ENCODE assay signal across 33 cellular contexts in the genomic region with DNA sequence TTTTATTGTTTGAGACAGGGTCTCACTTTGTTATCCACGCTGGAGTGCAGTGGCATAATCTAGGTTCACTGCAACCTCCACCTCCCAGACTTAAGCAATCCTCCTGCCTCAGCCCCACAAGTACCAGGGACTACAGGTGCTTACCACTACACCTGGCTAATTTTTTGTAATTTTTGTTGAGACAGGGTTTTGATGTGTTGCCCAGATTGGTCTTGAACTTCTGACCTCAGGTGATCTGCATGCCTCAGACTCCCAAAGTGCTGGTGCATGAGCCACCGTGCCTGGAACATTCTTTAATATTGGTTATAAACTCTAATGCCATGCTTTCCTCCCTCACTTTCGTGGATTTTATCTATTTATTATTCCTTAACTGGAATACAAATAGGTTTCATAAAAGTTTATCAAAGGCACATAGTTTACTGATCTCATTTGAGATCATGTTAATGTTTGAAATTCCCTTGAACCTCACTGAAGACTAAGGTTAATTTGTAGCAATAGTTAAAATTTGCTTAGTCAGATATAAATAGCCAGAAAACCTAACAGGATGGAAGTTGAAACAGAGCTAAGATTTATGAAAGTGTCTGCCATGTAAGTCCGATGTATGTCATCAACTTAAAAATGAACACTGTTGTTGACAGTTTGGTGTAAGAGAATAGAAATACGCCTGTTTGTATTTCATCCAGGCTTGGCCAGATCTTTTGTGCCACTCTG. TPM values are rescaled to one million over a fixed set of nuclear protein-coding genes. Genes with fewer than 3 reads are reported as not detected.
A peak's percentile ranks its signal among the peaks of the same experiment; 100 is the strongest.
DNase-seq lines count a peak whose midpoint lies in the region; ATAC-seq, FAIRE-seq and TF ChIP-seq lines count a peak whose summit lies in the region.
"Had no signal": no experiment of that assay in that cellular context is flagged by ENCODE, and none has a peak within 500 bp of the region (broad histone marks: within the 10 kb centered on the region; RNA-seq: fewer than 3 reads in every experiment).

No MANE protein-coding gene starts in this region.

- no peak overlapping the region for H2AFZ ChIP-seq in endothelial cell of umbilical vein (ENCODE audit: low read depth, low read length)

- H3K9me3 Mint-ChIP-seq in neural crest cell = no peaks in the 10 kb centered on the region
- H3K9me3 Mint-ChIP-seq in activated naive CD4-positive, alpha-beta T cell treated with anti-CD3 and anti-CD28 coated beads for 36 hours = no peaks in the 10 kb centered on the region
- H3K9me3 Mint-ChIP-seq: activated B cell treated with CpG ODN at 0.5 μM for 24 hours; activated naive CD4-positive, alpha-beta T cell treated with anti-CD3 and anti-CD28 coated beads, Interleukin-2, amount 10 ng/mL, durations not matched to agents 7 days and 5 days; naive B cell had no signal

- H3K4me1 Mint-ChIP-seq in neural crest cell = no peaks in the 10 kb centered on the region
- H3K4me1 Mint-ChIP-seq in activated naive CD4-positive, alpha-beta T cell treated with anti-CD3 and anti-CD28 coated beads for 36 hours (ENCODE audit: low read depth) = peaks cover 6% of the 10 kb centered on the region

- H3K27ac ChIP-seq in RWPE2 (ENCODE audit: poor library complexity, severe bottlenecking) = peak overlapping the region; percentile 51
- H3K27ac ChIP-seq in endothelial cell of umbilical vein (ENCODE audit: insufficient read depth, low read depth, low read length) = peak overlapping the region; percentile 93
- H3K27ac ChIP-seq: BLaER1, breast epithelium, psoas muscle, sigmoid colon, SJCRH30, tibial nerve had no signal

- dilution Hi-C loops in endothelial cell of umbilical vein (cut with MboI; ENCODE audit: extremely low pct_ligation_motif_present, low sequenced_read_pairs) = no loop called here

- CTCF ChIA-PET in endothelial cell of umbilical vein (lab: Charles Lee) = interaction anchor here (1.2 to 3.1 kb wide), 2 partner anchors 19 to 21 kb away, joined by 3 to 10 read pairs; no protein-coding TSS in a partner anchor
- CTCF ChIA-PET in activated naive CD4-positive, alpha-beta T cell treated with anti-CD3 and anti-CD28 coated beads for 36 hours (lab: Charles Lee) = interaction anchor here (0.6 kb wide), 1 partner anchor 451 kb away, joined by 5 read pairs; no protein-coding TSS in a partner anchor

- TF ChIP-seq CTCF in RWPE2 (IDR thresholded peaks at IDR 0.05; ENCODE audit: poor library complexity, severe bottlenecking) (no peak), endothelial cell of umbilical vein (IDR thresholded peaks at IDR 0.05; ENCODE audit: extremely low read depth in 1 of 2, insufficient read depth in 1 of 2, low read depth in 1 of 2, low read length in 2 of 2) (no peak), neural crest cell (conservative IDR thresholded peaks at IDR 0.05) (no peak)

- H3K4me3 Mint-ChIP-seq in neural crest cell = no peak overlapping the region
- no peak overlapping the region for H3K4me3 Mint-ChIP-seq in activated naive CD4-positive, alpha-beta T cell treated with anti-CD3 and anti-CD28 coated beads for 36 hours
- H3K4me3 Mint-ChIP-seq: activated B cell treated with CpG ODN at 0.5 μM for 24 hours; activated naive CD4-positive, alpha-beta T cell treated with anti-CD3 and anti-CD28 coated beads, Interleukin-2, amount 10 ng/mL, durations not matched to agents 7 days and 5 days had no signal

- ATAC-seq in RWPE2 (ENCODE audit: low read depth) = no peak
- ATAC-seq: left ventricle myocardium superior, psoas muscle had no signal

- DNase-seq in GM12892 (ENCODE audit: insufficient read length) (no peak), RWPE2 (ENCODE audit: low spot score) (no peak), endothelial cell of umbilical vein (ENCODE audit: low read depth, low spot score) (no peak), neural crest cell (ENCODE audit: low read depth, low spot score) (no peak), NOMO-1 treated with dmso at 0.1 percent for 144 hours (lab: John Stamatoyannopoulos, UW; ENCODE audit: unreplicated experiment) (no peak), UCSD-AML1 (lab: John Stamatoyannopoulos, UW; ENCODE audit: unreplicated experiment) (no peak)
- DNase-seq in activated naive CD4-positive, alpha-beta T cell treated with anti-CD3 and anti-CD28 coated beads for 36 hours = no peak
- DNase-seq: activated B cell treated with CpG ODN at 0.5 μM for 24 hours; activated naive CD4-positive, alpha-beta T cell treated with anti-CD3 and anti-CD28 coated beads, Interleukin-2, amount 10 ng/mL, durations not matched to agents 7 days and 5 days; anterior cingulate cortex; DMS153; effector CD8-positive, alpha-beta T cell; Kasumi-1; left ventricle myocardium superior; midbrain; naive B cell; NCI-H1417; NCI-H2081; NCI-H2227 treated with DMSO at 0.1 percent for 48 hours; NCI-H69; occipital lobe; psoas muscle; sigmoid colon; SJCRH30; stimulated activated CD4-positive, alpha-beta T cell treated with anti-CD3 and anti-CD28 coated beads, Interleukin-12 subunit alpha, Interleukin-12 subunit beta, amount 100 ng/mL, for 4 hours; stimulated activated CD4-positive, alpha-beta T cell treated with anti-CD3 and anti-CD28 coated beads, Interleukin-2, amount 100 ng/mL, for 48 hours; T1000 had no signal

- no peaks in the 10 kb centered on the region for H4K20me1 ChIP-seq in endothelial cell of umbilical vein (replicated peaks; ENCODE audit: control insufficient read depth, extremely low read depth, insufficient read depth, low read length)

- H3K9me1 ChIP-seq in endothelial cell of umbilical vein (replicated peaks; ENCODE audit: control insufficient read depth, extremely low read depth, insufficient read depth, low read length) = no peaks in the 10 kb centered on the region

- H3K79me2 ChIP-seq in endothelial cell of umbilical vein (ENCODE audit: control insufficient read depth, insufficient read depth, low read length) = peaks cover 47% of the 10 kb centered on the region

- POLR2A ChIA-PET in endothelial cell of umbilical vein (lab: Charles Lee) = interaction anchor here (0.6 kb wide), 1 partner anchor 24 kb away, joined by 3 read pairs; no protein-coding TSS in a partner anchor

- TF ChIP-seq POLR2A in GM12892 (IDR thresholded peaks at IDR 0.05; ENCODE audit: low read depth, low read length) (no peak), endothelial cell of umbilical vein (IDR thresholded peaks at IDR 0.05; ENCODE audit: low read depth, low read length) (no peak)

- H3K27me3 ChIP-seq in RWPE2 (ENCODE audit: insufficient read depth, poor library complexity, severe bottlenecking) = no peaks in the 10 kb centered on the region
- no peaks in the 10 kb centered on the region for H3K27me3 ChIP-seq in endothelial cell of umbilical vein (ENCODE audit: control insufficient read depth in 2 of 2, insufficient read depth in 2 of 2, low read length in 2 of 2)
- H3K27me3 ChIP-seq: BLaER1, breast epithelium, sigmoid colon, SJCRH30, tibial nerve had no signal

- H3K4me3 ChIP-seq in RWPE2 (ENCODE audit: severe bottlenecking) (no peak overlapping the region), endothelial cell of umbilical vein (replicated peaks in 1 of 3; ENCODE audit: insufficient read depth in 1 of 3, low read depth in 1 of 3, low read length in 3 of 3) (no peak overlapping the region)
- H3K4me3 ChIP-seq: BLaER1, breast epithelium, HAP-1, psoas muscle, sigmoid colon, SJCRH30, tibial nerve had no signal

- H3K27ac Mint-ChIP-seq in neural crest cell (ENCODE audit: unreplicated experiment) = peak overlapping the region; percentile 12
- H3K27ac Mint-ChIP-seq in activated naive CD4-positive, alpha-beta T cell treated with anti-CD3 and anti-CD28 coated beads for 36 hours = no peak overlapping the region
- H3K27ac Mint-ChIP-seq: activated B cell treated with CpG ODN at 0.5 μM for 24 hours; activated naive CD4-positive, alpha-beta T cell treated with anti-CD3 and anti-CD28 coated beads, Interleukin-2, amount 10 ng/mL, durations not matched to agents 7 days and 5 days had no signal

- no peaks in the 10 kb centered on the region for H3K9me3 ChIP-seq in RWPE2 (ENCODE audit: severe bottlenecking)
- H3K9me3 ChIP-seq in endothelial cell of umbilical vein (replicated peaks; ENCODE audit: control insufficient read depth, insufficient read depth, low read length) = no peaks in the 10 kb centered on the region
- H3K9me3 ChIP-seq: BLaER1, breast epithelium, HAP-1, psoas muscle, sigmoid colon, SJCRH30, tibial nerve had no signal

- no peaks in the 10 kb centered on the region for H3K27me3 Mint-ChIP-seq in neural crest cell (ENCODE audit: low read depth)
- no peaks in the 10 kb centered on the region for H3K27me3 Mint-ChIP-seq in activated naive CD4-positive, alpha-beta T cell treated with anti-CD3 and anti-CD28 coated beads for 36 hours (ENCODE audit: low read depth)
- H3K27me3 Mint-ChIP-seq: activated B cell treated with CpG ODN at 0.5 μM for 24 hours; activated naive CD4-positive, alpha-beta T cell treated with anti-CD3 and anti-CD28 coated beads, Interleukin-2, amount 10 ng/mL, durations not matched to agents 7 days and 5 days; naive B cell had no signal

- intact Hi-C loops in endothelial cell of umbilical vein (cut with micrococcal nuclease) = no loop called here
- intact Hi-C loops in activated naive CD4-positive, alpha-beta T cell treated with anti-CD3 and anti-CD28 coated beads for 36 hours (cut with micrococcal nuclease) = no loop called here

- no peaks in the 10 kb centered on the region for H3K36me3 Mint-ChIP-seq in neural crest cell (ENCODE audit: low read depth)
- peaks cover 2% of the 10 kb centered on the region for H3K36me3 Mint-ChIP-seq in activated naive CD4-positive, alpha-beta T cell treated with anti-CD3 and anti-CD28 coated beads for 36 hours (ENCODE audit: low read depth)

- H3K4me1 ChIP-seq in RWPE2 (ENCODE audit: insufficient read depth, poor library complexity, severe bottlenecking) = peaks cover 12% of the 10 kb centered on the region
- peaks cover 14% of the 10 kb centered on the region for H3K4me1 ChIP-seq in endothelial cell of umbilical vein (ENCODE audit: control insufficient read depth, extremely low read depth, insufficient read depth, low read length)
- H3K4me1 ChIP-seq: BLaER1, breast epithelium, sigmoid colon, SJCRH30 had no signal

- no TSS peak for BruUV-seq in endothelial cell of umbilical vein (replicated peaks; lab: Mats Ljungman, UMichigan)

- no peak overlapping the region for H3K9ac ChIP-seq in endothelial cell of umbilical vein (replicated peaks; ENCODE audit: extremely low read depth, insufficient read depth, low read length)
- H3K9ac ChIP-seq: BLaER1 had no signal

- H3K36me3 ChIP-seq in RWPE2 (ENCODE audit: low read depth) = peaks cover 45% of the 10 kb centered on the region
- H3K36me3 ChIP-seq in endothelial cell of umbilical vein (ENCODE audit: control insufficient read depth in 2 of 2, extremely low read depth in 1 of 2, insufficient read depth in 2 of 2, low read length in 2 of 2) = peaks cover 4 to 7% of the 10 kb centered on the region in 2 experiments
- H3K36me3 ChIP-seq: breast epithelium had no signal

- H3K4me2 ChIP-seq in endothelial cell of umbilical vein (ENCODE audit: insufficient read depth, low read length) = peak overlapping the region; percentile 94
- H3K4me2 ChIP-seq: BLaER1 had no signal

- peak; percentile 5 for FAIRE-seq in GM12892 (lab: Jason Lieb, UNC)
- FAIRE-seq in endothelial cell of umbilical vein (lab: Jason Lieb, UNC) = no peak
- FAIRE-seq: colon, islet of Langerhans had no signal

RNA-seq across cellular contexts. Expression of a gene that starts 27.6 kb away (rescaled TPM):
- polyA plus RNA-seq in GM12892 (2012; ENCODE audit: missing spikeins) = 44.7 TPM
- total RNA-seq in endothelial cell of umbilical vein = 69.9 and 79.5 TPM in 2 replicates
- polyA plus RNA-seq in endothelial cell of umbilical vein = 72.2 and 73.3 TPM in 2 replicates
- 54.1 and 54.5 TPM in 2 replicates for polyA plus RNA-seq in endothelial cell of umbilical vein (2011; cell fraction: cytosol; rRNA removed)
- polyA plus RNA-seq in endothelial cell of umbilical vein (2011; cell fraction: nucleus; rRNA removed) = 234 and 254 TPM in 2 replicates
- polyA plus RNA-seq in endothelial cell of umbilical vein (2012) = 49.4 and 54.2 TPM in 2 replicates
- 127 and 154 TPM in 2 replicates for polyA minus RNA-seq in endothelial cell of umbilical vein
- polyA minus RNA-seq in endothelial cell of umbilical vein (2011; cell fraction: cytosol; rRNA and poly(A)+ RNA removed) = 47.1 TPM
- polyA minus RNA-seq in endothelial cell of umbilical vein (2011; cell fraction: nucleus; rRNA and poly(A)+ RNA removed) = 113 and 127 TPM in 2 replicates
- total RNA-seq in neural crest cell = 67.4 and 69.3 TPM in 2 replicates
- total RNA-seq in activated naive CD4-positive, alpha-beta T cell treated with anti-CD3 and anti-CD28 coated beads for 36 hours = 10 to 100 TPM; 57.7 to 58.8 TPM
